1 cellular context compared by ENCODE assay signal in genomic region chr14:106556665-106557289, GRCh38.
TF ChIP-seq lines count a peak whose summit lies in the region.

No MANE protein-coding gene starts in this region.

TF ChIP-seq in WTC11, 78 proteins besides CTCF, POLR2A, EP300 and RAD21 (continued from another document):
- no peak for TF ChIP-seq AR (CRISPR knock-in tag; IDR thresholded peaks at IDR 0.05)
- TF ChIP-seq SMAD4 (CRISPR knock-in tag; IDR thresholded peaks at IDR 0.05), result no peak
TF ChIP-seq in WTC11: peak in this region for 0.
